7 cellular contexts compared by ENCODE assay signal in the genomic region with DNA sequence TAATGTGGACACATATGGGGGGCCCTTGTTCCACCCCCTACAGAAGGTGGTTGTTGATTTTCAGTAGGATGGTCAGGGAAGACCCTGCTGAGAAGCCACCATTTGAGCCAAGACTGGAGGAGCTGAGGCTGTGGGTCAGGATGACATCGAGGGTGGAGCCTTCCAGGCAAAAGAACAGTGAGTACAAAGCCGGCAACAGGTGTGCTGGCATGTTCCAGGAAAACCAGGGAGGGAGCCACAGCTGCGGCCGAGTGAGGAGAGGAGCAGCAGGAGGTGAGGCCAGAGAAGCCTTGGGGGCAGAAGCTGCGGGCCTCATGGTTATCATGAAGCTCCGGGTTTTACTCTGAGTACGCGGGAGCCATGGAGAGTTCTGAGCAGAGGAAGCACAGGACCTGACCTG.
DNase-seq lines count a peak whose midpoint lies in the region; ATAC-seq and TF ChIP-seq lines count a peak whose summit lies in the region.
"Not testable (repeated sequence)": the region's sequence is repeated elsewhere in the genome, so short reads cannot be mapped to it uniquely, and the experiment has no call there.

No MANE protein-coding gene starts in this region.

- H3K27ac ChIP-seq in GM23338 (ENCODE audit: low read depth); neuronal stem cell (replicated peaks; ENCODE audit: low read length): not testable (repeated sequence)
- peak overlapping the region; percentile 35 for H3K27ac ChIP-seq in SJCRH30

- not testable (repeated sequence) for TF ChIP-seq CTCF in GM23338 (conservative IDR thresholded peaks at IDR 0.05; ENCODE audit: low read depth in 2 of 2)

- H3K4me3 ChIP-seq in GM23338; SJCRH30; neuronal stem cell (ENCODE audit: low read length in 2 of 2): not testable (repeated sequence)

- DNase-seq in GM23338 (ENCODE audit: low spot score); neuronal stem cell (ENCODE audit: low spot score); stimulated activated naive B cell treated with anti-CD40 and anti-IgM and Interleukin-4, amounts not matched to agents 10 μg/mL and 1 μg/mL and 100 μg/mL, for 72 hours: not testable (repeated sequence)
- DNase-seq in NCI-H69 (lab: John Stamatoyannopoulos, UW) (peak; percentile 63), SJCRH30 (peak; percentile 94 to 97), left kidney (ENCODE audit: low read depth, low spot score) (peak; percentile 18)

- peak overlapping the region; percentile 59 for H4K8ac ChIP-seq in neuronal stem cell (ENCODE audit: low read depth, low read length)

- H3K4ac ChIP-seq in neuronal stem cell (ENCODE audit: low read length): not testable (repeated sequence)

- H3K9me2 ChIP-seq in GM23338 (ENCODE audit: insufficient read depth): not testable (repeated sequence)

- peaks cover 15% of the 10 kb centered on the region for H3K4me1 Mint-ChIP-seq in GM23338
- H3K4me1 Mint-ChIP-seq in dendritic cell treated with granulocyte-macrophage colony-stimulating factor and Interleukin-4, amounts not matched to agents 40 ng/mL and 50 ng/mL, for 4 days (ENCODE audit: low read depth); stimulated activated naive B cell treated with anti-CD40 and anti-IgM and Interleukin-4, amounts not matched to agents 10 μg/mL and 1 μg/mL and 100 μg/mL, for 72 hours: not testable (repeated sequence)

- peaks cover 10% of the 10 kb centered on the region for H3K9me3 ChIP-seq in SJCRH30 (replicated peaks)
- not testable (repeated sequence) for H3K9me3 ChIP-seq in neuronal stem cell (replicated peaks in 1 of 2; ENCODE audit: control insufficient read depth in 2 of 2, insufficient read depth in 1 of 2, low read depth in 1 of 2, low read length in 2 of 2)

- H2BK12ac ChIP-seq in neuronal stem cell (ENCODE audit: low read length): peak overlapping the region; percentile 58

- not testable (repeated sequence) for H3F3A ChIP-seq in GM23338 (replicated peaks; ENCODE audit: low read depth)

- not testable (repeated sequence) for H3K4me3 Mint-ChIP-seq in GM23338; dendritic cell treated with granulocyte-macrophage colony-stimulating factor and Interleukin-4, amounts not matched to agents 40 ng/mL and 50 ng/mL, for 4 days; stimulated activated naive B cell treated with anti-CD40 and anti-IgM and Interleukin-4, amounts not matched to agents 10 μg/mL and 1 μg/mL and 100 μg/mL, for 72 hours

- not testable (repeated sequence) for H3K36me3 Mint-ChIP-seq in GM23338 (ENCODE audit: low read depth); dendritic cell treated with granulocyte-macrophage colony-stimulating factor and Interleukin-4, amounts not matched to agents 40 ng/mL and 50 ng/mL, for 4 days (ENCODE audit: low read depth)
- peaks cover 6 to 10% of the 10 kb centered on the region in 2 donors for H3K36me3 Mint-ChIP-seq in stimulated activated naive B cell treated with anti-CD40 and anti-IgM and Interleukin-4, amounts not matched to agents 10 μg/mL and 1 μg/mL and 100 μg/mL, for 72 hours

- peak overlapping the region; percentile 13 for H2AK5ac ChIP-seq in neuronal stem cell (ENCODE audit: low read depth, low read length)

- H3K14ac ChIP-seq in neuronal stem cell (ENCODE audit: low read length): not testable (repeated sequence)

- not testable (repeated sequence) for H3K4me2 ChIP-seq in GM23338; neuronal stem cell (ENCODE audit: insufficient read depth, low read length, poor library complexity, severe bottlenecking)

- peaks cover 12% of the 10 kb centered on the region for H3K9me3 Mint-ChIP-seq in GM23338
- peaks cover 18% of the 10 kb centered on the region for H3K9me3 Mint-ChIP-seq in dendritic cell treated with granulocyte-macrophage colony-stimulating factor and Interleukin-4, amounts not matched to agents 40 ng/mL and 50 ng/mL, for 4 days
- H3K9me3 Mint-ChIP-seq in stimulated activated naive B cell treated with anti-CD40 and anti-IgM and Interleukin-4, amounts not matched to agents 10 μg/mL and 1 μg/mL and 100 μg/mL, for 72 hours: peaks cover 9 to 10% of the 10 kb centered on the region in 2 donors

- H2BK5ac ChIP-seq in neuronal stem cell (ENCODE audit: low read length): not testable (repeated sequence)

- H3K27ac Mint-ChIP-seq in GM23338: 0 out of 2 replicates have a peak overlapping the region, but pooled peaks have one; percentile 7
- H3K27ac Mint-ChIP-seq in dendritic cell treated with granulocyte-macrophage colony-stimulating factor and Interleukin-4, amounts not matched to agents 40 ng/mL and 50 ng/mL, for 4 days: peak overlapping the region; percentile 3
- H3K27ac Mint-ChIP-seq in stimulated activated naive B cell treated with anti-CD40 and anti-IgM and Interleukin-4, amounts not matched to agents 10 μg/mL and 1 μg/mL and 100 μg/mL, for 72 hours: peak overlapping the region; percentile 6

- H3K9ac ChIP-seq in neuronal stem cell (ENCODE audit: low read depth, low read length, poor library complexity): not testable (repeated sequence)

- intact Hi-C loops in dendritic cell treated with granulocyte-macrophage colony-stimulating factor and Interleukin-4, amounts not matched to agents 40 ng/mL and 50 ng/mL, for 4 days (cut with micrococcal nuclease): not testable (repeated sequence)

- not testable (repeated sequence) for H3K27me3 ChIP-seq in GM23338 (ENCODE audit: insufficient read depth); SJCRH30; neuronal stem cell (ENCODE audit: control insufficient read depth in 3 of 3, insufficient read depth in 3 of 3, low read depth in 1 of 3, low read length in 3 of 3)

- H3K23ac ChIP-seq in neuronal stem cell (ENCODE audit: low read depth, low read length, poor library complexity): not testable (repeated sequence)

- H2AFZ ChIP-seq in GM23338; neuronal stem cell (ENCODE audit: low read length): not testable (repeated sequence)

- not testable (repeated sequence) for H3K79me1 ChIP-seq in neuronal stem cell (ENCODE audit: low read depth, low read length)

- not testable (repeated sequence) for H3K4me1 ChIP-seq in GM23338 (ENCODE audit: insufficient read depth)
- H3K4me1 ChIP-seq in SJCRH30 (peaks cover 53% of the 10 kb centered on the region), neuronal stem cell (ENCODE audit: control insufficient read depth in 2 of 2, insufficient read depth in 1 of 2, low read depth in 1 of 2, low read length in 2 of 2) (peaks cover 0 to 10% of the 10 kb centered on the region in 2 donors)

- H2BK15ac ChIP-seq in neuronal stem cell (ENCODE audit: low read length): not testable (repeated sequence)

- not testable (repeated sequence) for H4K20me1 ChIP-seq in GM23338 (replicated peaks; ENCODE audit: insufficient read depth)

- not testable (repeated sequence) for H3K36me3 ChIP-seq in GM23338 (ENCODE audit: insufficient read depth); SJCRH30; neuronal stem cell (replicated peaks in 1 of 2; ENCODE audit: control insufficient read depth in 2 of 2, insufficient read depth in 2 of 2, low read length in 2 of 2)

- ATAC-seq in GM23338: peak; percentile 48
- not testable (repeated sequence) for ATAC-seq in stimulated activated naive B cell treated with anti-CD40 and anti-IgM and Interleukin-4, amounts not matched to agents 10 μg/mL and 1 μg/mL and 100 μg/mL, for 72 hours (replicated peaks)

- not testable (repeated sequence) for H4K91ac ChIP-seq in neuronal stem cell (ENCODE audit: low read depth, low read length, poor library complexity)

- H3K79me2 ChIP-seq in GM23338 (replicated peaks; ENCODE audit: insufficient read depth): not testable (repeated sequence)

- H3K27me3 Mint-ChIP-seq in GM23338 (ENCODE audit: insufficient read depth, low read depth, poor library complexity): not testable (repeated sequence)
- H3K27me3 Mint-ChIP-seq in dendritic cell treated with granulocyte-macrophage colony-stimulating factor and Interleukin-4, amounts not matched to agents 40 ng/mL and 50 ng/mL, for 4 days: peaks cover 26% of the 10 kb centered on the region
- H3K27me3 Mint-ChIP-seq in stimulated activated naive B cell treated with anti-CD40 and anti-IgM and Interleukin-4, amounts not matched to agents 10 μg/mL and 1 μg/mL and 100 μg/mL, for 72 hours: peaks cover 36 to 40% of the 10 kb centered on the region in 2 donors

- not testable (repeated sequence) for H2BK120ac ChIP-seq in neuronal stem cell (ENCODE audit: low read depth, low read length)

- WGBS in neuronal stem cell (ENCODE audit: extremely low coverage in 2 of 2, insufficient read length in 2 of 2, insufficient replicate concordance in 1 of 2), 2 donors: no CpG with 5 or more reads among the region's 8 CpGs

- H3K18ac ChIP-seq in neuronal stem cell (ENCODE audit: low read length): not testable (repeated sequence)
